Comparison of ENCODE assay signal across 23 cellular contexts in the genomic region with DNA sequence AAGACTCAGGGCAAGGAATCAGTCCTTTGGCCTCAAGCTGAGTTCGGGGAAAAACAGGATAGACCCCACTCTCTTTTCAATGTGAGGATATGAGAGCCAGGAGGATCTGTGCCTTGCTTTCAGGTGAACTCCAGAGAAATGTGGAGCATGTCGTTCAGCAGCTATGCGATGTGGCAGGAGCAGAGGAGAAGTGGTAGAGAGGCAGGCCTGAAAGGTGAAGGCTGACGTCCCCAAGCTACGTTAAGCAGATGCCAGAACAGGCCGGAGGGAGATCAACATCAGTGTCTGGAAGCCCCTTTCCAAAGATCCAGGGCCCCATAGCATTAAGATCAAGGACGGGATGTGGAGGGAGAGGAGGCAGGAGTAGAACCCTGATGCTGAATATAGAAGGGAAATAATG.
DNase-seq lines count a peak whose midpoint lies in the region; ATAC-seq, FAIRE-seq and TF ChIP-seq lines count a peak whose summit lies in the region.
"Had no signal": no experiment of that assay in that cellular context is flagged by ENCODE, and none has a peak within 500 bp of the region (broad histone marks: within the 10 kb centered on the region; RNA-seq: fewer than 3 reads in every experiment).

No MANE protein-coding gene starts in this region.

- no peak overlapping the region for H2AK9ac ChIP-seq in IMR-90 (replicated peaks; ENCODE audit: low read depth, low read length, poor library complexity)

- peak overlapping the region; percentile 8 for H3K27ac Mint-ChIP-seq in memory B cell
- H3K27ac Mint-ChIP-seq: CD4-positive, CD25-positive, alpha-beta regulatory T cell had no signal

- no peak overlapping the region for H2BK5ac ChIP-seq in IMR-90 (ENCODE audit: low read depth, low read length, poor library complexity, severe bottlenecking)

- no peaks in the 10 kb centered on the region for H3K9me2 ChIP-seq in SK-N-SH

- peaks cover 2% of the 10 kb centered on the region for H3K9me3 Mint-ChIP-seq in memory B cell
- H3K9me3 Mint-ChIP-seq: CD4-positive, CD25-positive, alpha-beta regulatory T cell had no signal

- no peak overlapping the region for H2BK20ac ChIP-seq in IMR-90 (ENCODE audit: low read depth, low read length)

- no peak overlapping the region for H3K14ac ChIP-seq in IMR-90 (replicated peaks; ENCODE audit: low read depth, low read length)

- no peak overlapping the region for H3K56ac ChIP-seq in IMR-90 (ENCODE audit: extremely low read depth, insufficient read depth, low read length)

- DNase-seq in SK-N-SH, result peak; percentile 36
- DNase-seq in IMR-90, result no peak
- DNase-seq in memory B cell (ENCODE audit: low spot score in 2 of 2), result no peak
- no peak for DNase-seq in HEK293T (ENCODE audit: extremely low spot score)
- DNase-seq in GM19239 (ENCODE audit: insufficient read length, low spot score), result no peak
- no peak for DNase-seq in right lobe of liver
- DNase-seq: AML-193; CD4-positive, CD25-positive, alpha-beta regulatory T cell; COR-L47; DMS 273 treated with DMSO at 0.1 percent for 48 hours; GDM1; NCI-H1417; NCI-H187; NCI-H2227 treated with DMSO at 0.1 percent for 48 hours; NCI-H524; NCI-H82; OCI-M1; SHP77 treated with DMSO at 0.1 percent for 48 hours had no signal

- H3K79me2 ChIP-seq in SK-N-SH (ENCODE audit: insufficient read depth), result no peaks in the 10 kb centered on the region

- H2AFZ ChIP-seq in SK-N-SH (ENCODE audit: low read depth), result no peak overlapping the region
- H2AFZ ChIP-seq in IMR-90 (replicated peaks; ENCODE audit: low read length, poor library complexity), result no peak overlapping the region
- H2AFZ ChIP-seq: GM23248 had no signal

- TF ChIP-seq RAD21 in SK-N-SH (IDR thresholded peaks at IDR 0.05; ENCODE audit: low read length) (no peak), IMR-90 (IDR thresholded peaks at IDR 0.05; ENCODE audit: low read length) (no peak)

- peak overlapping the region; percentile 40; the same call in 1 of the 2 replicates for H2AK5ac ChIP-seq in IMR-90 (ENCODE audit: low read depth, low read length)

- no peak overlapping the region for H4K8ac ChIP-seq in IMR-90 (ENCODE audit: low read depth in 2 of 2, low read length in 2 of 2)

- H3K36me3 ChIP-seq in SK-N-SH (replicated peaks in 1 of 2; ENCODE audit: control insufficient read depth in 1 of 2, insufficient read depth in 2 of 2, low read length in 1 of 2), result no peaks in the 10 kb centered on the region
- peaks cover 5% of the 10 kb centered on the region for H3K36me3 ChIP-seq in IMR-90 (ENCODE audit: control insufficient read depth, insufficient read depth, low read length)
- H3K36me3 ChIP-seq in skeletal muscle tissue (ENCODE audit: control insufficient read depth in 3 of 3, insufficient read depth in 3 of 3, low read length in 3 of 3), result no peaks in the 10 kb centered on the region
- peaks cover 0 to 7% (median 0%) of the 10 kb centered on the region in 4 donors for H3K36me3 ChIP-seq in right lobe of liver

- FAIRE-seq in GM19239 (lab: Jason Lieb, UNC), result no peak

- no peak overlapping the region for H3K4ac ChIP-seq in IMR-90 (ENCODE audit: low read depth, low read length)

- no peak overlapping the region for H3K23ac ChIP-seq in IMR-90 (ENCODE audit: low read depth, low read length)

- POLR2A ChIA-PET in SK-N-SH (lab: Yijun Ruan, JAX) (interaction anchor here (0.7 kb wide), 1 partner anchor 596 kb away, joined by 3 read pairs; no protein-coding TSS in a partner anchor), IMR-90 (lab: Charles Lee; ENCODE audit: unreplicated experiment) (no interaction called here), HEK293T (lab: Yijun Ruan, JAX) (no interaction called here)

- H2BK15ac ChIP-seq in IMR-90 (ENCODE audit: low read depth, low read length), result no peak overlapping the region; the same call in 2 of the 3 replicates

- no peaks in the 10 kb centered on the region for H3F3A ChIP-seq in SK-N-SH (replicated peaks; ENCODE audit: insufficient read depth)

- no TSS peak for BruUV-seq in IMR-90 (replicated peaks; lab: Mats Ljungman, UMichigan)

- H3K9me3 ChIP-seq in SK-N-SH, result no peaks in the 10 kb centered on the region
- no peaks in the 10 kb centered on the region for H3K9me3 ChIP-seq in IMR-90 (ENCODE audit: control insufficient read depth, insufficient read depth, low read length)
- no peaks in the 10 kb centered on the region for H3K9me3 ChIP-seq in skeletal muscle tissue (ENCODE audit: control insufficient read depth in 3 of 3, low read length in 3 of 3)
- no peaks in the 10 kb centered on the region for H3K9me3 ChIP-seq in right lobe of liver

- H4K20me1 ChIP-seq in SK-N-SH (ENCODE audit: insufficient read depth) (no peaks in the 10 kb centered on the region), IMR-90 (ENCODE audit: insufficient read depth, low read length) (no peaks in the 10 kb centered on the region)

- no peak overlapping the region for H4K5ac ChIP-seq in IMR-90 (ENCODE audit: low read depth, low read length)

- dilution Hi-C loops in IMR-90 (cut with HindIII; ENCODE audit: low sequenced_read_pairs, unreplicated experiment), result no loop called here

- H4K91ac ChIP-seq in IMR-90 (ENCODE audit: insufficient read depth, low read depth, low read length), result no peak overlapping the region

- H3K79me1 ChIP-seq in IMR-90 (ENCODE audit: low read depth in 1 of 2, low read length in 2 of 2), result no peaks in the 10 kb centered on the region

- H3K4me3 Mint-ChIP-seq in memory B cell, result no peak overlapping the region
- H3K4me3 Mint-ChIP-seq: CD4-positive, CD25-positive, alpha-beta regulatory T cell had no signal

- H3K4me1 ChIP-seq in SK-N-SH (ENCODE audit: control insufficient read depth in 1 of 2, insufficient read depth in 2 of 2, low read depth in 1 of 2, low read length in 1 of 2), result peaks cover 0 to 7% of the 10 kb centered on the region in 2 experiments; a peak in 2 of 4 replicates
- H3K4me1 ChIP-seq in IMR-90 (ENCODE audit: control insufficient read depth, insufficient read depth, low read length), result peaks cover 2% of the 10 kb centered on the region; the same call in 1 of the 2 replicates
- H3K4me1 ChIP-seq in skeletal muscle tissue (ENCODE audit: control insufficient read depth in 3 of 3, insufficient read depth in 3 of 3, low read length in 3 of 3), result peaks cover 0 to 8% (median 5%) of the 10 kb centered on the region in 3 donors
- peaks cover 0 to 3% (median 0%) of the 10 kb centered on the region in 4 donors for H3K4me1 ChIP-seq in right lobe of liver

- H3K18ac ChIP-seq in IMR-90 (ENCODE audit: low read depth, low read length), result no peak overlapping the region

- H3K4me2 ChIP-seq in SK-N-SH (no peak overlapping the region), IMR-90 (ENCODE audit: low read depth, low read length) (no peak overlapping the region)

- H2BK120ac ChIP-seq in IMR-90 (ENCODE audit: low read depth, low read length), result no peak overlapping the region

- TF ChIP-seq CTCF in SK-N-SH (IDR thresholded peaks at IDR 0.05) (no peak), IMR-90 (conservative IDR thresholded peaks at IDR 0.05; ENCODE audit: low read depth, low read length) (no peak), right lobe of liver (IDR thresholded peaks at IDR 0.05) (no peak)

- CTCF ChIA-PET in SK-N-SH (lab: Yijun Ruan, JAX), result interaction anchor here (1.7 to 2.5 kb wide), 2 partner anchors 122 to 691 kb away, joined by 4 to 12 read pairs; no protein-coding TSS in a partner anchor
- CTCF ChIA-PET in IMR-90 (lab: Yijun Ruan, JAX), result interaction anchor here (1.4 kb wide), 1 partner anchor 123 kb away, joined by 3 read pairs; no protein-coding TSS in a partner anchor
- CTCF ChIA-PET in HEK293T (lab: Yijun Ruan, JAX), result no interaction called here

- peaks cover 4% of the 10 kb centered on the region for H3K27me3 Mint-ChIP-seq in memory B cell

- H3K27ac ChIP-seq in SK-N-SH (ENCODE audit: low read depth in 2 of 2, low read length in 1 of 2) (no peak overlapping the region), IMR-90 (ENCODE audit: insufficient read depth, low read length) (no peak overlapping the region), skeletal muscle tissue (ENCODE audit: low read depth, low read length) (peak overlapping the region; percentile 21), right lobe of liver (peak overlapping the region in 1 of 3 donors; percentile 9)
- H3K27ac ChIP-seq: 22Rv1, GM23248 had no signal

- no peaks in the 10 kb centered on the region for H3K36me3 Mint-ChIP-seq in memory B cell
- H3K36me3 Mint-ChIP-seq: CD4-positive, CD25-positive, alpha-beta regulatory T cell had no signal

- H3K9ac ChIP-seq in SK-N-SH (no peak overlapping the region), IMR-90 (ENCODE audit: low read depth, low read length) (no peak overlapping the region), skeletal muscle tissue (ENCODE audit: low read depth in 1 of 3, low read length in 3 of 3) (no peak overlapping the region)
- H3K9ac ChIP-seq: GM23248 had no signal

- no peak for TF ChIP-seq POLR2A in IMR-90 (IDR thresholded peaks at IDR 0.05; ENCODE audit: low read depth, low read length)
- no peak for TF ChIP-seq POLR2A in right lobe of liver (IDR thresholded peaks at IDR 0.05)

- TF ChIP-seq EP300 in SK-N-SH (IDR thresholded peaks at IDR 0.05; ENCODE audit: borderline replicate concordance in 1 of 2, low read depth in 1 of 2, low read length in 1 of 2), result no peak

- 89% methylated on average over 7 of the region's 7 CpGs for WGBS in SK-N-SH (ENCODE audit: low lambda C conversion rate)
- WGBS in IMR-90 (ENCODE audit: extremely low coverage in 2 of 2, insufficient read length in 1 of 2), 2 experiments, result 96% methylated on average over 3 of the region's 7 CpGs; no CpG with 5 or more reads in 1 of the 2 experiments
- WGBS in right lobe of liver (ENCODE audit: insufficient coverage, low coverage, low lambda C conversion rate, missing lambda C conversion rate), result 94% methylated on average over 2 of the region's 7 CpGs

- H3K27me3 ChIP-seq in SK-N-SH (ENCODE audit: insufficient read depth) (no peaks in the 10 kb centered on the region), IMR-90 (ENCODE audit: control insufficient read depth, insufficient read depth, low read length) (no peaks in the 10 kb centered on the region), skeletal muscle tissue (ENCODE audit: control insufficient read depth in 3 of 3, insufficient read depth in 3 of 3, low read length in 3 of 3) (no peaks in the 10 kb centered on the region), right lobe of liver (no peaks in the 10 kb centered on the region)

- H3K9me1 ChIP-seq in IMR-90 (ENCODE audit: insufficient read depth, low read length), result no peaks in the 10 kb centered on the region

- ATAC-seq in SK-N-SH treated with all-trans-retinoic acid at 6 μM for 48 hours, result no peak
- ATAC-seq in IMR-90 (ENCODE audit: low read depth), result no peak
- no peak for ATAC-seq in memory B cell (ENCODE audit: low read depth)
- ATAC-seq in right lobe of liver, result no peak
- ATAC-seq: HCT116 had no signal

- intact Hi-C loops in IMR-90 (cut with micrococcal nuclease) (no loop called here), right lobe of liver (cut with DNase I) (no loop called here)

- H3K4me3 ChIP-seq in SK-N-SH (ENCODE audit: low read depth in 2 of 2, low read length in 1 of 2) (no peak overlapping the region), IMR-90 (ENCODE audit: insufficient read depth, low read depth, low read length) (no peak overlapping the region), skeletal muscle tissue (ENCODE audit: low read length in 3 of 3) (no peak overlapping the region), right lobe of liver (no peak overlapping the region)
- H3K4me3 ChIP-seq: GM23248 had no signal

- in situ Hi-C loops in IMR-90 (cut with MboI; ENCODE audit: low sequenced_read_pairs), result no loop called here

- peaks cover 2% of the 10 kb centered on the region for H3K4me1 Mint-ChIP-seq in memory B cell

TF ChIP-seq in HEK293T, 16 proteins besides CTCF, POLR2A, EP300 and RAD21 (continues in another document):
- TF ChIP-seq FOXA1 (IDR thresholded peaks at IDR 0.05), result no peak
